In genomic region chr10:131816157-131816775, GRCh38 we compare ENCODE assay signal across 18 cellular contexts.
DNase-seq lines count a peak whose midpoint lies in the region; ATAC-seq and TF ChIP-seq lines count a peak whose summit lies in the region.
"Had no signal": no experiment of that assay in that cellular context is flagged by ENCODE, and none has a peak within 500 bp of the region (broad histone marks: within the 10 kb centered on the region; RNA-seq: fewer than 3 reads in every experiment).

No MANE protein-coding gene starts in this region.

- no peak overlapping the region for H3K27ac Mint-ChIP-seq in activated T-helper 2 cell treated with anti-CD3 and anti-CD28 coated beads, Interferon-gamma antibody, Interleukin-2, Interleukin-4, amounts not matched to agents 10 μg/mL and 5 μg/mL and 100 μg/mL, durations not matched to agents 14 hours and 24 hours and 36 hours
- H3K27ac Mint-ChIP-seq: CD14-positive monocyte, HFFc6 had no signal

- intact Hi-C loops in activated T-helper 2 cell treated with anti-CD3 and anti-CD28 coated beads, Interferon-gamma antibody, Interleukin-2, Interleukin-4, amounts not matched to agents 10 μg/mL and 5 μg/mL and 100 μg/mL, durations not matched to agents 14 hours and 24 hours and 36 hours (cut with micrococcal nuclease): no loop called here
- intact Hi-C loops in testis (cut with DNase I; ENCODE audit: low total_unique reads): no loop called here

- no peak for TF ChIP-seq CTCF in testis (IDR thresholded peaks at IDR 0.05)

- DNase-seq in activated CD8-positive, alpha-beta memory T cell treated with anti-CD3 and anti-CD28 coated beads for 24 hours: peak; percentile 44
- no peak for DNase-seq in activated CD8-positive, alpha-beta memory T cell treated with anti-CD3 and anti-CD28 coated beads, Interleukin-2, amount 50 U/mL, for 4 hours
- peak; percentile 0 for DNase-seq in activated T-helper 2 cell treated with anti-CD3 and anti-CD28 coated beads, Interferon-gamma antibody, Interleukin-2, Interleukin-4, amounts not matched to agents 10 μg/mL and 5 μg/mL and 100 μg/mL, durations not matched to agents 14 hours and 24 hours and 36 hours (ENCODE audit: low spot score)
- DNase-seq in mesenteric fat pad (ENCODE audit: low spot score): peak; percentile 64
- peak; percentile 4 for DNase-seq in testis
- no peak for DNase-seq in NCI-H82 (lab: John Stamatoyannopoulos, UW)
- no peak for DNase-seq in NCI-H2107 treated with DMSO at 0.1 percent for 48 hours (lab: John Stamatoyannopoulos, UW; ENCODE audit: unreplicated experiment)
- DNase-seq: GOT3; HFFc6; NCI-H1048; NCI-H2107; NCI-H526 treated with DMSO at 0.1 percent for 48 hours; NK-92 treated with Interleukin-12 subunit alpha and Interleukin-12 subunit beta, amount 100 ng/mL, for 24 hours had no signal

- no peaks in the 10 kb centered on the region for H3K36me3 Mint-ChIP-seq in activated T-helper 2 cell treated with anti-CD3 and anti-CD28 coated beads, Interferon-gamma antibody, Interleukin-2, Interleukin-4, amounts not matched to agents 10 μg/mL and 5 μg/mL and 100 μg/mL, durations not matched to agents 14 hours and 24 hours and 36 hours (ENCODE audit: low read depth)
- H3K36me3 Mint-ChIP-seq: CD14-positive monocyte had no signal

- no peaks in the 10 kb centered on the region for H3K27me3 Mint-ChIP-seq in activated T-helper 2 cell treated with anti-CD3 and anti-CD28 coated beads, Interferon-gamma antibody, Interleukin-2, Interleukin-4, amounts not matched to agents 10 μg/mL and 5 μg/mL and 100 μg/mL, durations not matched to agents 14 hours and 24 hours and 36 hours (ENCODE audit: low read depth)

- H3K4me3 ChIP-seq in testis: no peak overlapping the region
- H3K4me3 ChIP-seq: GM12878, K562 had no signal

- no peaks in the 10 kb centered on the region for H3K4me1 Mint-ChIP-seq in activated T-helper 2 cell treated with anti-CD3 and anti-CD28 coated beads, Interferon-gamma antibody, Interleukin-2, Interleukin-4, amounts not matched to agents 10 μg/mL and 5 μg/mL and 100 μg/mL, durations not matched to agents 14 hours and 24 hours and 36 hours (ENCODE audit: low read depth)
- H3K4me1 Mint-ChIP-seq: CD14-positive monocyte had no signal

- no peak for TF ChIP-seq POLR2A in testis (IDR thresholded peaks at IDR 0.05)

- no peak for ATAC-seq in GM18873 (IDR thresholded peaks at IDR 0.05; ENCODE audit: low FRiP score, unreplicated experiment)
- ATAC-seq: GM12878, K562 had no signal

- H3K36me3 ChIP-seq in testis (ENCODE audit: low read depth, missing control alignments): no peaks in the 10 kb centered on the region

- no peak overlapping the region for H3K4me3 Mint-ChIP-seq in activated T-helper 2 cell treated with anti-CD3 and anti-CD28 coated beads, Interferon-gamma antibody, Interleukin-2, Interleukin-4, amounts not matched to agents 10 μg/mL and 5 μg/mL and 100 μg/mL, durations not matched to agents 14 hours and 24 hours and 36 hours (ENCODE audit: low read depth)
- H3K4me3 Mint-ChIP-seq: CD14-positive monocyte, HFFc6 had no signal

- H3K9me3 ChIP-seq in testis: no peaks in the 10 kb centered on the region

- no peaks in the 10 kb centered on the region for H3K4me1 ChIP-seq in testis

- no peak overlapping the region for H3K27ac ChIP-seq in testis
- H3K27ac ChIP-seq: HL-60 had no signal

- 72% methylated on average over 11 to 14 of the region's 17 CpGs for WGBS in testis, 2 donors

- no peaks in the 10 kb centered on the region for H3K9me3 Mint-ChIP-seq in activated T-helper 2 cell treated with anti-CD3 and anti-CD28 coated beads, Interferon-gamma antibody, Interleukin-2, Interleukin-4, amounts not matched to agents 10 μg/mL and 5 μg/mL and 100 μg/mL, durations not matched to agents 14 hours and 24 hours and 36 hours

- no peaks in the 10 kb centered on the region for H3K27me3 ChIP-seq in testis

Comparison
In these comparisons a context has a peak if more than half of its experiments do, and no peak if none do; other contexts are left out.
1. DNase-seq: peak in activated CD8-positive, alpha-beta memory T cell treated with anti-CD3 and anti-CD28 coated beads for 24 hours (single experiment), activated T-helper 2 cell treated with anti-CD3 and anti-CD28 coated beads, Interferon-gamma antibody, Interleukin-2, Interleukin-4, amounts not matched to agents 10 μg/mL and 5 μg/mL and 100 μg/mL, durations not matched to agents 14 hours and 24 hours and 36 hours (single experiment), mesenteric fat pad (single experiment) and testis (single experiment); none in activated CD8-positive, alpha-beta memory T cell treated with anti-CD3 and anti-CD28 coated beads, Interleukin-2, amount 50 U/mL, for 4 hours (single experiment), NCI-H82 (single experiment) and NCI-H2107 treated with DMSO at 0.1 percent for 48 hours (single experiment).